28 cellular contexts compared by ENCODE assay signal in genomic region chr19:16191216-16191908, GRCh38. TPM values are rescaled to one million over a fixed set of nuclear protein-coding genes. Genes with fewer than 3 reads are reported as not detected.
DNase-seq lines count a peak whose midpoint lies in the region; ATAC-seq and TF ChIP-seq lines count a peak whose summit lies in the region.
"Had no signal": no experiment of that assay in that cellular context is flagged by ENCODE, and none has a peak within 500 bp of the region (broad histone marks: within the 10 kb centered on the region; RNA-seq: fewer than 3 reads in every experiment).

No MANE protein-coding gene starts in this region.

- H3K36me3 ChIP-seq in CD8-positive, alpha-beta T cell (ENCODE audit: insufficient read depth, low read length) = peaks cover 37% of the 10 kb centered on the region
- H3K36me3 ChIP-seq in HCT116 (ENCODE audit: control insufficient read depth in 1 of 2, insufficient read depth in 2 of 2, low read length in 2 of 2) (peaks cover 33 to 35% of the 10 kb centered on the region in 2 experiments), spleen (peaks cover 6 to 81% (median 58%) of the 10 kb centered on the region in 6 donors)

- WGBS in spleen, 5 donors = 80 to 93% (median 87%) methylated on average over 16 of the region's 16 CpGs

- peaks cover 8% of the 10 kb centered on the region for H3K4me1 ChIP-seq in CD8-positive, alpha-beta T cell (ENCODE audit: insufficient read depth, low read length)
- H3K4me1 ChIP-seq in HCT116 (ENCODE audit: control insufficient read depth in 1 of 2, insufficient read depth in 2 of 2, low read length in 2 of 2) (peaks cover 14 to 25% of the 10 kb centered on the region in 2 experiments), spleen (peaks cover 4 to 41% (median 23%) of the 10 kb centered on the region in 6 donors)

- H3K36me3 Mint-ChIP-seq in CD8-positive, alpha-beta T cell = peaks cover 61% of the 10 kb centered on the region
- H3K36me3 Mint-ChIP-seq in chondrocyte (ENCODE audit: low read depth) = peaks cover 15% of the 10 kb centered on the region

- H3K4me2 ChIP-seq in HCT116 (ENCODE audit: low read length) = no peak overlapping the region

- no peaks in the 10 kb centered on the region for H3K9me3 Mint-ChIP-seq in CD8-positive, alpha-beta T cell
- H3K9me3 Mint-ChIP-seq in chondrocyte (ENCODE audit: low read depth) = no peaks in the 10 kb centered on the region
- H3K9me3 Mint-ChIP-seq: activated CD4-positive, alpha-beta memory T cell treated with anti-CD3 and anti-CD28 coated beads for 36 hours; CD4-positive, CD25-positive, alpha-beta regulatory T cell; natural killer cell had no signal

- H3K9me3 ChIP-seq in CD8-positive, alpha-beta T cell (ENCODE audit: low read length) = no peaks in the 10 kb centered on the region
- H3K9me3 ChIP-seq in HCT116 (ENCODE audit: control insufficient read depth in 1 of 2, insufficient read depth in 1 of 2, low read depth in 1 of 2, low read length in 2 of 2) = no peaks in the 10 kb centered on the region
- H3K9me3 ChIP-seq in spleen = no peaks in the 10 kb centered on the region
- H3K9me3 ChIP-seq: upper lobe of left lung had no signal

- H4K20me1 ChIP-seq in HCT116 (ENCODE audit: insufficient read depth) = no peaks in the 10 kb centered on the region

- DNase-seq in CD8-positive, alpha-beta T cell = no peak
- DNase-seq in HCT116 (ENCODE audit: low read depth, low spot score) = no peak
- DNase-seq in chondrocyte (ENCODE audit: low spot score) = peak; percentile 59
- DNase-seq in spleen = peak; percentile 46
- DNase-seq in NCI-H526 (lab: John Stamatoyannopoulos, UW) = no peak
- DNase-seq in DMS 273 treated with DMSO at 0.1 percent for 48 hours (lab: John Stamatoyannopoulos, UW) = no peak
- no peak for DNase-seq in NCI-H1694 (lab: John Stamatoyannopoulos, UW)
- DNase-seq: activated CD4-positive, alpha-beta memory T cell treated with anti-CD3 and anti-CD28 coated beads for 36 hours; activated CD4-positive, CD25-positive, alpha-beta regulatory T cell treated with anti-CD3 and anti-CD28 coated beads, Interleukin-2, amount 50 U/mL, for 72 hours; activated effector memory CD4-positive, alpha-beta T cell treated with Interleukin-2 at 50 U/mL for 16 hours; CD4-positive, CD25-positive, alpha-beta regulatory T cell; DMS153; head of caudate nucleus; natural killer cell; NCI-H1105 treated with DMSO at 0.1 percent for 48 hours; NCI-H2029; substantia nigra; T-helper 2 cell; upper lobe of left lung had no signal

- H3K27ac ChIP-seq in CD8-positive, alpha-beta T cell (ENCODE audit: low read depth, low read length) = no peak overlapping the region
- H3K27ac ChIP-seq in HCT116 (ENCODE audit: low read depth, low read length) (no peak overlapping the region), spleen (no peak overlapping the region)
- H3K27ac ChIP-seq: SK-N-MC, skin epidermis, upper lobe of left lung had no signal

- POLR2A ChIA-PET in CD8-positive, alpha-beta T cell (lab: Charles Lee) = no interaction called here
- POLR2A ChIA-PET in HCT116 (lab: Charles Lee) = no interaction called here

- H3K27me3 ChIP-seq in CD8-positive, alpha-beta T cell (ENCODE audit: insufficient read depth, low read length) = no peaks in the 10 kb centered on the region
- no peaks in the 10 kb centered on the region for H3K27me3 ChIP-seq in HCT116 (ENCODE audit: insufficient read depth, low read length)
- H3K27me3 ChIP-seq in spleen (replicated peaks in 1 of 7) = no peaks in the 10 kb centered on the region
- H3K27me3 ChIP-seq: upper lobe of left lung had no signal

- BruUV-seq in HCT116 (replicated peaks; lab: Mats Ljungman, UMichigan) = no TSS peak

- peaks cover 21% of the 10 kb centered on the region for H3K4me1 Mint-ChIP-seq in CD8-positive, alpha-beta T cell (ENCODE audit: low read depth)
- peaks cover 10% of the 10 kb centered on the region for H3K4me1 Mint-ChIP-seq in chondrocyte (ENCODE audit: low read depth)

- intact Hi-C loops in CD8-positive, alpha-beta T cell (cut with DNase I, micrococcal nuclease) = no loop called here
- intact Hi-C loops in HCT116 (cut with micrococcal nuclease) = no loop called here
- intact Hi-C loops in spleen (cut with DNase I; ENCODE audit: low total_unique reads) = no loop called here

- no peak overlapping the region for H3K4me3 Mint-ChIP-seq in CD8-positive, alpha-beta T cell
- H3K4me3 Mint-ChIP-seq in chondrocyte (ENCODE audit: unreplicated experiment) = no peak overlapping the region
- H3K4me3 Mint-ChIP-seq: activated CD4-positive, alpha-beta memory T cell treated with anti-CD3 and anti-CD28 coated beads for 36 hours; activated naive CD8-positive, alpha-beta T cell; natural killer cell had no signal

- peak; percentile 7; the same call in 1 of the 2 replicates for TF ChIP-seq RAD21 in HCT116 (IDR thresholded peaks at IDR 0.05; ENCODE audit: low read depth)

- no peak overlapping the region for H2AFZ ChIP-seq in HCT116 (ENCODE audit: low read depth, low read length, poor library complexity, severe bottlenecking)

- peaks cover 17% of the 10 kb centered on the region for H3K79me2 ChIP-seq in HCT116 (ENCODE audit: insufficient read depth, low read length)

- no peaks in the 10 kb centered on the region for H3K27me3 Mint-ChIP-seq in CD8-positive, alpha-beta T cell (ENCODE audit: low read depth)
- no peaks in the 10 kb centered on the region for H3K27me3 Mint-ChIP-seq in chondrocyte (ENCODE audit: low read depth)
- H3K27me3 Mint-ChIP-seq: activated CD4-positive, alpha-beta memory T cell treated with anti-CD3 and anti-CD28 coated beads for 36 hours; activated naive CD8-positive, alpha-beta T cell; CD4-positive, CD25-positive, alpha-beta regulatory T cell had no signal

- H3K9me2 ChIP-seq in HCT116 (ENCODE audit: insufficient read depth) = no peaks in the 10 kb centered on the region

- H3K9ac ChIP-seq in HCT116 (ENCODE audit: low read length) = no peak overlapping the region

- H3K4me3 ChIP-seq in CD8-positive, alpha-beta T cell (ENCODE audit: low read depth, low read length) = no peak overlapping the region
- H3K4me3 ChIP-seq in HCT116 (replicated peaks in 1 of 2; ENCODE audit: low read depth in 1 of 2, low read length in 2 of 2) (no peak overlapping the region), spleen (no peak overlapping the region)
- H3K4me3 ChIP-seq: SK-N-MC, skin epidermis, upper lobe of left lung had no signal

- CTCF ChIA-PET in CD8-positive, alpha-beta T cell (lab: Charles Lee) = interaction anchor here (1.3 to 8.6 kb wide), 3 partner anchors 149 to 226 kb away, joined by 3 to 74 read pairs (median 6); no protein-coding TSS in a partner anchor
- CTCF ChIA-PET in HCT116 (lab: Charles Lee) = no interaction called here

- no peak for TF ChIP-seq POLR2A in HCT116 (IDR thresholded peaks at IDR 0.05; ENCODE audit: borderline replicate concordance, extremely low read depth, insufficient read depth, insufficient read length)
- no peak for TF ChIP-seq POLR2A in spleen (IDR thresholded peaks at IDR 0.05)

- no peak for ATAC-seq in CD8-positive, alpha-beta T cell
- peak; percentile 23; the same call in 1 of the 2 replicates for ATAC-seq in HCT116
- ATAC-seq: natural killer cell had no signal

- peak overlapping the region; percentile 20 for H3K27ac Mint-ChIP-seq in CD8-positive, alpha-beta T cell
- H3K27ac Mint-ChIP-seq in chondrocyte (ENCODE audit: unreplicated experiment) = no peak overlapping the region
- H3K27ac Mint-ChIP-seq: activated CD4-positive, alpha-beta memory T cell treated with anti-CD3 and anti-CD28 coated beads for 36 hours; activated naive CD8-positive, alpha-beta T cell; natural killer cell had no signal

- RAD21 ChIA-PET in HCT116 (lab: Charles Lee; ENCODE audit: low non-redundant PET in 1 of 2, low total read pairs in 2 of 2, uncharacterized antibody in 2 of 2, unreplicated experiment in 2 of 2) = no interaction called here

- no peak for TF ChIP-seq CTCF in CD8-positive, alpha-beta T cell (IDR thresholded peaks at IDR 0.05)
- TF ChIP-seq CTCF in HCT116 (IDR thresholded peaks at IDR 0.05 in 2 of 3, conservative IDR thresholded peaks at IDR 0.05 in 1 of 3; ENCODE audit: borderline replicate concordance in 1 of 3, insufficient read depth in 1 of 3, low read depth in 2 of 3, low read length in 2 of 3) (0 out of 6 replicates have a peak, but pooled peaks of 1 of the 3 experiments have one; percentile 6), chondrocyte (IDR thresholded peaks at IDR 0.05) (no peak), spleen (IDR thresholded peaks at IDR 0.05 in 8 of 11, conservative IDR thresholded peaks at IDR 0.05 in 3 of 11) (no peak)

TF ChIP-seq in HCT116, 20 proteins besides CTCF, POLR2A, EP300 and RAD21 (continues in another document):
- TF ChIP-seq SP1 (IDR thresholded peaks at IDR 0.05; ENCODE audit: low read depth) = no peak

RNA-seq across cellular contexts. Expression of gene FAM32A, which starts 6.2 kb away (rescaled TPM):
- total RNA-seq in CD8-positive, alpha-beta T cell = 10 to 100 TPM; 59.7 to 60.4 TPM
- total RNA-seq in HCT116 (2021; ENCODE audit: unreplicated experiment) (61.3 TPM), chondrocyte (64.9 to 72.4 TPM (median 68.6 TPM) in 3 replicates), spleen (100 to 1,000 TPM in 1 of 7 donors, 10 to 100 TPM in 6; 45.8 to 105 (median 69.1) TPM)
- 50.8 and 61.3 TPM in 2 replicates for polyA plus RNA-seq in HCT116 (2012)
- polyA plus RNA-seq in spleen = 10 to 100 TPM; 60.0 to 89.5 (median 79.9) TPM

RNA-seq across cellular contexts. Expression of gene AP1M1, which starts 6.3 kb away (rescaled TPM):
- 10 to 100 TPM; 76.2 to 83.4 TPM for total RNA-seq in CD8-positive, alpha-beta T cell
- 50.0 TPM for total RNA-seq in HCT116 (2021; ENCODE audit: unreplicated experiment)
- 50.7 and 52.9 TPM in 2 replicates for polyA plus RNA-seq in HCT116 (2012)
- total RNA-seq in chondrocyte = 78.3 to 91.2 TPM (median 81.8 TPM) in 3 replicates
- 10 to 100 TPM; 54.1 to 82.8 (median 67.2) TPM for total RNA-seq in spleen
- polyA plus RNA-seq in spleen = 10 to 100 TPM; 27.9 to 39.7 (median 34.6) TPM

RNA-seq across cellular contexts. Expression of gene CIB3, which starts 18.0 kb away (rescaled TPM):
- not detected for total RNA-seq in CD8-positive, alpha-beta T cell
- total RNA-seq in HCT116 (2021; ENCODE audit: unreplicated experiment) (not detected), chondrocyte (not detected in 3 replicates), spleen (not detected)
- 0.13 and 0.76 TPM in 2 replicates for polyA plus RNA-seq in HCT116 (2012)
- polyA plus RNA-seq in spleen = under 1 TPM in 1 of 3 donors, not detected in 2; 0.49 TPM
- total RNA-seq: activated CD4-positive, alpha-beta memory T cell treated with anti-CD3 and anti-CD28 coated beads for 36 hours; CD4-positive, CD25-positive, alpha-beta regulatory T cell; lower leg skin; M059J; natural killer cell; osteocyte; renal cortical epithelial cell; RPMI7951; upper lobe of left lung had no signal
- polyA plus RNA-seq: CD4-positive, CD25-positive, alpha-beta regulatory T cell; keratinocyte had no signal

RNA-seq across cellular contexts. Expression of gene HSH2D, which starts 47.9 kb away (rescaled TPM):
- total RNA-seq in CD8-positive, alpha-beta T cell = 10 to 100 TPM; 35.9 to 37.5 TPM
- 21.4 TPM for total RNA-seq in HCT116 (2021; ENCODE audit: unreplicated experiment)
- 25.0 and 30.2 TPM in 2 replicates for polyA plus RNA-seq in HCT116 (2012)
- total RNA-seq in chondrocyte = not detected in 3 replicates
- 10 to 100 TPM; 39.6 to 89.2 (median 51.4) TPM for total RNA-seq in spleen
- 100 to 1,000 TPM in 1 of 3 donors, 10 to 100 TPM in 2; 66.1 to 119 (median 75.2) TPM for polyA plus RNA-seq in spleen
- total RNA-seq: osteocyte, RPMI7951 had no signal

Comparison
In these comparisons a context has a peak if more than half of its experiments do, and no peak if none do; other contexts are left out.
1. DNase-seq: peak in chondrocyte (single experiment) and spleen (single experiment); none in CD8-positive, alpha-beta T cell (0 of 7), HCT116 (single experiment), NCI-H526 (0 of 2), DMS 273 treated with DMSO at 0.1 percent for 48 hours (single experiment) and NCI-H1694 (single experiment).